In genomic region chr1:147527941-147528936, GRCh38 we compare ENCODE assay signal across 20 cellular contexts.
DNase-seq lines count a peak whose midpoint lies in the region; ATAC-seq lines count a peak whose summit lies in the region.
"Had no signal": no experiment of that assay in that cellular context is flagged by ENCODE, and none has a peak within 500 bp of the region (broad histone marks: within the 10 kb centered on the region; RNA-seq: fewer than 3 reads in every experiment).

No MANE protein-coding gene starts in this region.

- no peak overlapping the region for H3K27ac Mint-ChIP-seq in activated naive CD8-positive, alpha-beta T cell treated with anti-CD3 and anti-CD28 coated beads, Interleukin-2, amount 50 U/mL, for 24 hours
- H3K27ac Mint-ChIP-seq: mesothelial cell of epicardium, natural killer cell had no signal

- no peak overlapping the region for H3K4me3 Mint-ChIP-seq in activated naive CD8-positive, alpha-beta T cell treated with anti-CD3 and anti-CD28 coated beads, Interleukin-2, amount 50 U/mL, for 24 hours
- H3K4me3 Mint-ChIP-seq: mesothelial cell of epicardium, natural killer cell had no signal

- H3K36me3 Mint-ChIP-seq in activated naive CD8-positive, alpha-beta T cell treated with anti-CD3 and anti-CD28 coated beads, Interleukin-2, amount 50 U/mL, for 24 hours (ENCODE audit: low read depth), result no peaks in the 10 kb centered on the region
- H3K36me3 Mint-ChIP-seq: mesothelial cell of epicardium, natural killer cell had no signal

- DNase-seq in NCI-H2107 treated with DMSO at 0.1 percent for 48 hours (lab: John Stamatoyannopoulos, UW; ENCODE audit: unreplicated experiment) (peak; percentile 62), NCI-H2107 (lab: John Stamatoyannopoulos, UW) (no peak), HuH-7.5 (ENCODE audit: low spot score) (no peak), hippocampal formation (lab: John Stamatoyannopoulos, UW) (no peak)
- DNase-seq in stimulated activated CD4-positive, alpha-beta T cell treated with anti-CD3 and anti-CD28 coated beads, Interleukin-15, amount 100 ng/mL, for 24 hours, result peak; percentile 14
- DNase-seq in stimulated activated CD4-positive, alpha-beta T cell treated with anti-CD3 and anti-CD28 coated beads, Interleukin-4, amount 100 ng/mL, for 1 hour, result no peak
- no peak for DNase-seq in activated naive CD8-positive, alpha-beta T cell treated with anti-CD3 and anti-CD28 coated beads, Interleukin-2, amount 50 U/mL, for 24 hours
- DNase-seq: 8988T; activated CD4-positive, alpha-beta T cell treated with anti-CD3 and anti-CD28 coated beads for 1 hour; activated gamma-delta T cell treated with Interleukin-2 at 50 U/mL for 16 hours; effector CD8-positive, alpha-beta T cell; KG1; natural killer cell; NCI-H1417 treated with DMSO at 0.1 percent for 48 hours; NCI-H446 treated with DMSO at 0.1 percent for 48 hours; retina; SK-N-SH; stimulated activated CD4-positive, alpha-beta T cell treated with anti-CD3 and anti-CD28 coated beads, Interleukin-2, amount 100 ng/mL, for 24 hours had no signal

- no peaks in the 10 kb centered on the region for H3K9me3 Mint-ChIP-seq in activated naive CD8-positive, alpha-beta T cell treated with anti-CD3 and anti-CD28 coated beads, Interleukin-2, amount 50 U/mL, for 24 hours
- H3K9me3 Mint-ChIP-seq: mesothelial cell of epicardium, natural killer cell had no signal

- ATAC-seq in activated naive CD8-positive, alpha-beta T cell treated with anti-CD3 and anti-CD28 coated beads, Interleukin-2, amount 50 U/mL, for 24 hours, result peak; percentile 49
- ATAC-seq in GM18907 (IDR thresholded peaks at IDR 0.05; ENCODE audit: unreplicated experiment), result no peak
- ATAC-seq: natural killer cell had no signal

- no peaks in the 10 kb centered on the region for H3K27me3 Mint-ChIP-seq in activated naive CD8-positive, alpha-beta T cell treated with anti-CD3 and anti-CD28 coated beads, Interleukin-2, amount 50 U/mL, for 24 hours

- peaks cover 2% of the 10 kb centered on the region for H3K4me1 Mint-ChIP-seq in activated naive CD8-positive, alpha-beta T cell treated with anti-CD3 and anti-CD28 coated beads, Interleukin-2, amount 50 U/mL, for 24 hours
- H3K4me1 Mint-ChIP-seq: natural killer cell had no signal

Comparison
In these comparisons a context has a peak if more than half of its experiments do, and no peak if none do; other contexts are left out.
1. DNase-seq: peak in NCI-H2107 treated with DMSO at 0.1 percent for 48 hours (single experiment) and stimulated activated CD4-positive, alpha-beta T cell treated with anti-CD3 and anti-CD28 coated beads, Interleukin-15, amount 100 ng/mL, for 24 hours (single experiment); none in NCI-H2107 (single experiment), stimulated activated CD4-positive, alpha-beta T cell treated with anti-CD3 and anti-CD28 coated beads, Interleukin-4, amount 100 ng/mL, for 1 hour (single experiment), activated naive CD8-positive, alpha-beta T cell treated with anti-CD3 and anti-CD28 coated beads, Interleukin-2, amount 50 U/mL, for 24 hours (single experiment), HuH-7.5 (single experiment) and hippocampal formation (0 of 2).